In genomic region chr2:33144243-33144642, GRCh38 we compare ENCODE assay signal across 16 cellular contexts.
"Had no signal": no experiment of that assay in that cellular context is flagged by ENCODE, and none has a peak within 500 bp of the region (broad histone marks: within the 10 kb centered on the region; RNA-seq: fewer than 3 reads in every experiment).

No MANE protein-coding gene starts in this region.

- H3K27me3 ChIP-seq: tibial nerve had no signal

- H3K4me3 ChIP-seq: mucosa of descending colon, SJSA1, tibial nerve had no signal

- H3K36me3 ChIP-seq: SJSA1, tibial nerve, WERI-Rb-1 had no signal

- DNase-seq: activated CD4-positive, alpha-beta T cell treated with anti-CD3 and anti-CD28 coated beads for 36 hours; activated CD8-positive, alpha-beta memory T cell treated with anti-CD3 and anti-CD28 coated beads, Interleukin-2, amount 50 U/mL, for 4 hours; activated CD8-positive, alpha-beta T cell treated with anti-CD3 and anti-CD28 coated beads for 36 hours; activated gamma-delta T cell treated with Interleukin-2 at 50 U/mL for 16 hours; activated T-cell treated with anti-CD3 and anti-CD28 coated beads, Interleukin-2, amount 50 U/mL, for 72 hours; glutamatergic neuron; left colon; mucosa of descending colon; occipital lobe; stimulated activated CD4-positive, alpha-beta T cell treated with anti-CD3 and anti-CD28 coated beads, Interleukin-4, amount 100 ng/mL, for 4 hours; stimulated activated naive CD8-positive, alpha-beta T cell treated with anti-CD3 and anti-CD28 coated beads, Interleukin-15, amount 100 ng/mL, for 72 hours; T-helper 1 cell; WERI-Rb-1 had no signal

- ATAC-seq: activated CD4-positive, alpha-beta T cell treated with anti-CD3 and anti-CD28 coated beads for 36 hours; activated CD8-positive, alpha-beta T cell treated with anti-CD3 and anti-CD28 coated beads for 36 hours; activated T-cell treated with anti-CD3 and anti-CD28 coated beads, Interleukin-2, amount 50 U/mL, for 72 hours; left colon; mucosa of descending colon; natural killer cell treated with Interleukin-12 subunit alpha and Interleukin-12 subunit beta and Interleukin-15 and Interleukin-18, amount 100 ng/mL, for 72 hours; stimulated activated naive CD8-positive, alpha-beta T cell treated with anti-CD3 and anti-CD28 coated beads, Interleukin-15, amount 100 ng/mL, for 72 hours had no signal

- H3K9me3 ChIP-seq: mucosa of descending colon, SJSA1, tibial nerve had no signal

- H3K27ac ChIP-seq: SJSA1, WERI-Rb-1 had no signal
